In the genomic region with DNA sequence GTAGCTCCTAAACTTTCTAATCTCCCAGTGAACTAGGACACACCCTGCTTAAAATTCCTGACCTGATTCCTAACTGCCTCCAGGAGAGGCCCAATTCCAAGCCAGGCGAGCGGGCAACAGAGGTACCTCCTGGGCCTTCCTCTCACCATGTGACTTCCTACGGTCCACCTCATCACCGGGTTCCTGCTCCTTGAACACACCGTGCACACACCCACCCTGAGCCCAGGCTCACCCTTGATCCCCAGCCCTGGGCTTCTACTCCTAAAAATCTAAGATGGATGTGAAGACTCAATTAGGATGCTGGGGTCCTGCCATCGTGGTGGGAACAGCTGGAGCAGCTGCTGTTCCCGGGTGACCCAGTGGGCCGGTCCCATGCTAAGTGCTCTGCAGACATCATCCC, we compare ENCODE assay signal across 16 cellular contexts.
DNase-seq lines count a peak whose midpoint lies in the region; ATAC-seq and TF ChIP-seq lines count a peak whose summit lies in the region.
"Had no signal": no experiment of that assay in that cellular context is flagged by ENCODE, and none has a peak within 500 bp of the region (broad histone marks: within the 10 kb centered on the region; RNA-seq: fewer than 3 reads in every experiment).

No MANE protein-coding gene starts in this region.

- no peak overlapping the region for H2BK120ac ChIP-seq in H9 (ENCODE audit: low read depth, low read length, poor library complexity, severe bottlenecking)

- no peak overlapping the region for H3K14ac ChIP-seq in H9 (ENCODE audit: insufficient read depth, low read length)

- no peak for TF ChIP-seq CTCF in H9 (conservative IDR thresholded peaks at IDR 0.05)

- H4K91ac ChIP-seq in H9 (ENCODE audit: insufficient read length, low read depth, low read length), result no peak overlapping the region

- H3K79me2 ChIP-seq in H9 (ENCODE audit: insufficient read depth, low read length), result no peaks in the 10 kb centered on the region

- H3K36me3 ChIP-seq in mesodermal cell (ENCODE audit: control insufficient read depth, insufficient read depth, low read length), result no peaks in the 10 kb centered on the region

- peaks cover 19 to 25% (median 21%) of the 10 kb centered on the region in 3 experiments for H3K36me3 Mint-ChIP-seq in H9 (ENCODE audit: insufficient read depth in 1 of 3, low read depth in 3 of 3)
- H3K36me3 Mint-ChIP-seq in stimulated activated effector memory CD8-positive, alpha-beta T cell treated with anti-CD3 and anti-CD28 coated beads, Interleukin-12 subunit alpha, Interleukin-12 subunit beta, amount 100 ng/mL, for 72 hours, result peaks cover 15% of the 10 kb centered on the region

- no peak overlapping the region for H2AK5ac ChIP-seq in H9 (ENCODE audit: insufficient read length, low read length)

- no peaks in the 10 kb centered on the region for H3K23me2 ChIP-seq in H9 (ENCODE audit: insufficient read length, low read depth, low read length, poor library complexity, severe bottlenecking)

- no peak overlapping the region for H2BK20ac ChIP-seq in H9 (ENCODE audit: low read depth, low read length, poor library complexity, severe bottlenecking)

- no peak overlapping the region for H2BK15ac ChIP-seq in H9 (ENCODE audit: low read depth, low read length)

- no peaks in the 10 kb centered on the region for H3K79me1 ChIP-seq in H9 (ENCODE audit: insufficient read depth, low read depth, low read length, poor library complexity, severe bottlenecking)

- no peaks in the 10 kb centered on the region for H3K27me3 ChIP-seq in H9 (ENCODE audit: insufficient read depth, low read length)

- DNase-seq in H9 (no peak), NCI-H2029 (lab: John Stamatoyannopoulos, UW) (no peak), amygdala (lab: John Stamatoyannopoulos, UW) (no peak)
- no peak for DNase-seq in stimulated activated effector memory CD8-positive, alpha-beta T cell treated with anti-CD3 and anti-CD28 coated beads, Interleukin-12 subunit alpha, Interleukin-12 subunit beta, amount 100 ng/mL, for 72 hours (ENCODE audit: low spot score in 2 of 2)
- DNase-seq in activated effector memory CD4-positive, alpha-beta T cell treated with Interleukin-2 at 50 U/mL for 16 hours, result no peak
- DNase-seq: DMS 273 treated with DMSO at 0.1 percent for 48 hours, HFFc6, KBM-7, NCI-H1930, NCI-H2171, NCI-H446 treated with DMSO at 0.1 percent for 48 hours, NCI-H748 treated with DMSO at 0.1 percent for 48 hours, OCI-M1 had no signal

- no peak overlapping the region for H2AFZ ChIP-seq in H9 (ENCODE audit: low read length)

- no peaks in the 10 kb centered on the region for H3K27me3 Mint-ChIP-seq in H9 (ENCODE audit: low read depth)

- no peak overlapping the region for H3K23ac ChIP-seq in H9 (ENCODE audit: insufficient read length, low read depth, low read length)

- no peak overlapping the region for H3K9ac ChIP-seq in H9 (ENCODE audit: extremely low read depth, insufficient read length, low read length)

- no peak overlapping the region for H3K18ac ChIP-seq in H9 (ENCODE audit: insufficient read length, low read depth, low read length)

- no CpG with 5 or more reads among the region's 8 CpGs for WGBS in H9 (ENCODE audit: extremely low coverage, insufficient read length, low lambda C conversion rate)
- 96 to 98% methylated on average over 7 to 8 of the region's 8 CpGs for WGBS in mesodermal cell (ENCODE audit: insufficient coverage in 2 of 2), 2 experiments

- no peaks in the 10 kb centered on the region for H4K20me1 ChIP-seq in H9 (ENCODE audit: control insufficient read depth, insufficient read depth, insufficient read length)

- no peak overlapping the region for H3K56ac ChIP-seq in H9 (ENCODE audit: insufficient read length, low read depth, low read length)

- peak overlapping the region in 2 of 3 experiments; percentile 49 to 68; a peak in 3 of 7 replicates for H3K27ac Mint-ChIP-seq in H9
- H3K27ac Mint-ChIP-seq in stimulated activated effector memory CD8-positive, alpha-beta T cell treated with anti-CD3 and anti-CD28 coated beads, Interleukin-12 subunit alpha, Interleukin-12 subunit beta, amount 100 ng/mL, for 72 hours, result peak overlapping the region; percentile 74
- H3K27ac Mint-ChIP-seq: HFFc6 had no signal

- H4K5ac ChIP-seq in H9 (ENCODE audit: insufficient read length, low read depth, low read length), result no peak overlapping the region

- no peak for ATAC-seq in stimulated activated effector memory CD8-positive, alpha-beta T cell treated with anti-CD3 and anti-CD28 coated beads, Interleukin-12 subunit alpha, Interleukin-12 subunit beta, amount 100 ng/mL, for 72 hours
- ATAC-seq: A549 had no signal

- H3K4me3 Mint-ChIP-seq in H9, result no peak overlapping the region; a peak in 1 of 5 replicates
- H3K4me3 Mint-ChIP-seq in stimulated activated effector memory CD8-positive, alpha-beta T cell treated with anti-CD3 and anti-CD28 coated beads, Interleukin-12 subunit alpha, Interleukin-12 subunit beta, amount 100 ng/mL, for 72 hours, result no peak overlapping the region
- H3K4me3 Mint-ChIP-seq: HFFc6 had no signal

- H3K27ac ChIP-seq in H9 (ENCODE audit: insufficient read length, low read depth, low read length) (no peak overlapping the region), angular gyrus (ENCODE audit: low read depth, low read length) (peak overlapping the region; percentile 37), mesodermal cell (ENCODE audit: low read depth, low read length, severe bottlenecking) (peak overlapping the region; percentile 84)
- H3K27ac ChIP-seq: A549 had no signal

- H3K9me3 ChIP-seq in H9 (ENCODE audit: control insufficient read depth, low read depth, low read length), result no peaks in the 10 kb centered on the region
- H3K9me3 ChIP-seq in mesodermal cell (ENCODE audit: control insufficient read depth, low read length), result no peaks in the 10 kb centered on the region

- H3T11ph ChIP-seq in H9 (ENCODE audit: low read length), result no peak overlapping the region

- H3K4ac ChIP-seq in H9 (ENCODE audit: low read depth, low read length), result no peak overlapping the region

- no peak overlapping the region for H3K4me2 ChIP-seq in H9 (ENCODE audit: insufficient read depth, insufficient read length, low read length)
- H3K4me2 ChIP-seq: A549 had no signal

- H3K9me3 Mint-ChIP-seq in H9, result no peaks in the 10 kb centered on the region
- H3K9me3 Mint-ChIP-seq in stimulated activated effector memory CD8-positive, alpha-beta T cell treated with anti-CD3 and anti-CD28 coated beads, Interleukin-12 subunit alpha, Interleukin-12 subunit beta, amount 100 ng/mL, for 72 hours, result no peaks in the 10 kb centered on the region
- H3K9me3 Mint-ChIP-seq: HFFc6 had no signal

- no peak overlapping the region for H2BK12ac ChIP-seq in H9 (ENCODE audit: insufficient read length, low read depth, low read length)

- no peak overlapping the region for H4K8ac ChIP-seq in H9 (replicated peaks; ENCODE audit: insufficient read length, low read depth, low read length)

- H3K4me1 ChIP-seq in H9 (ENCODE audit: insufficient read depth, low read length) (no peaks in the 10 kb centered on the region), mesodermal cell (ENCODE audit: control insufficient read depth, insufficient read depth, low read length, poor library complexity, severe bottlenecking) (peaks cover 20% of the 10 kb centered on the region)

- H2BK5ac ChIP-seq in H9 (ENCODE audit: insufficient read length, low read length), result no peak overlapping the region

- H3K4me3 ChIP-seq in mesodermal cell (ENCODE audit: extremely low read depth, insufficient read depth, low read length, poor library complexity, severe bottlenecking), result no peak overlapping the region
- H3K4me3 ChIP-seq: A549 had no signal

- peaks cover 12 to 16% of the 10 kb centered on the region in 2 experiments for H3K4me1 Mint-ChIP-seq in H9
- no peaks in the 10 kb centered on the region for H3K4me1 Mint-ChIP-seq in stimulated activated effector memory CD8-positive, alpha-beta T cell treated with anti-CD3 and anti-CD28 coated beads, Interleukin-12 subunit alpha, Interleukin-12 subunit beta, amount 100 ng/mL, for 72 hours
